In the genomic region with DNA sequence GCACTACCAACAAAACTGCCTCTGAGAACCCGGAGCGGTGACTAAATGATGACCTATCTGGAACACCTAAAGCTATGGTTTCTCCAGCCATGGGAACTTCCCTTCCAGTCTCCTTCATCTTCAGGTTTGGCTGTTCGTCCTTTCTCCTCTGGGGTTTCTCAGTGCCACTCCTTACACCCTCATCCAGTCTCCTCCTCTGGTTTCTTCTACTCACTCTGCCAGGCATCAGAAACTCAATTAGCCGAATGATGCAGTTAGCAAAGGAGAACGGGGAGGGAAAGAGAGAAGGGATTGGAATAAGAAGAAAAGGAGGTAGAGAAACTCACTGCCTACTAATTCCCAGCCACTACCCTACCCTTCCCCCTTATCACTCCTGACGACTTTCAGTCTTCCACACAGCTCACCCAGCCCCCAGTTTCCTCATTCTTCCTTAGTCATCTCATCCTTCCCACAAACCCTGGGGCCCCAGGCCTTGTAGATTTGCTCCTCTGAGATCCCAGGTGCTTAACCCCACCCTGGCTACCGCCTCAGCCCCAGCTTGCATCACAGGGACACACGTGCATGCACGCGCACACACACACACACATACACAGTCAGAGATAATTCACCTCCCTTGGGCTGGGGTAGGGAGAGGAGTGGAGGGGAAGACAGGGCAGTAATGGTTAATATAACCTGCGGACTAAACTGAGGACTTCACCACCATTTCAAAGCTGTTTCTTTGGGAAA, we compare ENCODE assay signal across 8 cellular contexts. TPM values are rescaled to one million over a fixed set of nuclear protein-coding genes. Genes with fewer than 3 reads are reported as not detected.
DNase-seq lines count a peak whose midpoint lies in the region; ATAC-seq and TF ChIP-seq lines count a peak whose summit lies in the region.

No MANE protein-coding gene starts in this region.

- POLR2A ChIA-PET in PC-3 (lab: Charles Lee; ENCODE audit: unreplicated experiment), result interaction anchor here (0.6 kb wide), 1 partner anchor 58 kb away, joined by 3 read pairs; no protein-coding TSS in a partner anchor

- H3K4me1 ChIP-seq in PC-3 (ENCODE audit: insufficient read depth, low read length) (peaks cover 69% of the 10 kb centered on the region), fibroblast of lung (ENCODE audit: control insufficient read depth, extremely low read depth, insufficient read depth, low read length) (peaks cover 22% of the 10 kb centered on the region), ovary (ENCODE audit: insufficient read depth) (peaks cover 20% of the 10 kb centered on the region)

- H3K9me3 ChIP-seq in PC-3 (ENCODE audit: low read length) (no peaks in the 10 kb centered on the region), fibroblast of lung (ENCODE audit: control insufficient read depth, insufficient read depth, low read depth, low read length) (no peaks in the 10 kb centered on the region), ovary (no peaks in the 10 kb centered on the region)

- no peaks in the 10 kb centered on the region for H3K9me3 Mint-ChIP-seq in activated naive CD8-positive, alpha-beta T cell treated with anti-CD3 and anti-CD28 coated beads for 36 hours

- H3K4me3 ChIP-seq in PC-3 (ENCODE audit: low read length) (peak overlapping the region; percentile 59), fibroblast of lung (replicated peaks in 1 of 4; ENCODE audit: control extremely low read depth in 1 of 4, insufficient read depth in 1 of 4, low read depth in 3 of 4, low read length in 4 of 4) (no peak overlapping the region), ovary (no peak overlapping the region)

- no peaks in the 10 kb centered on the region for H3K27me3 Mint-ChIP-seq in activated naive CD8-positive, alpha-beta T cell treated with anti-CD3 and anti-CD28 coated beads for 36 hours

- H3K27ac ChIP-seq in PC-3 (ENCODE audit: low read length) (peak overlapping the region; percentile 97), fibroblast of lung (ENCODE audit: insufficient read depth, low read length) (peak overlapping the region; percentile 57), ovary (peak overlapping the region; percentile 61 to 75)

- no peak overlapping the region for H3K27ac Mint-ChIP-seq in activated naive CD8-positive, alpha-beta T cell treated with anti-CD3 and anti-CD28 coated beads for 36 hours

- no peaks in the 10 kb centered on the region for H3K27me3 ChIP-seq in PC-3 (ENCODE audit: low read length)
- H3K27me3 ChIP-seq in fibroblast of lung (ENCODE audit: control insufficient read depth, insufficient read depth, low read length), result no peaks in the 10 kb centered on the region
- no peaks in the 10 kb centered on the region for H3K27me3 ChIP-seq in ovary

- H3K4me2 ChIP-seq in PC-3 (ENCODE audit: low read length), result peak overlapping the region; percentile 81
- no peak overlapping the region for H3K4me2 ChIP-seq in fibroblast of lung (ENCODE audit: extremely low read depth, insufficient read depth, low read length)

- H3K36me3 ChIP-seq in PC-3 (ENCODE audit: low read depth, low read length), result no peaks in the 10 kb centered on the region
- no peaks in the 10 kb centered on the region for H3K36me3 ChIP-seq in fibroblast of lung (ENCODE audit: control insufficient read depth, insufficient read depth, low read length)
- no peaks in the 10 kb centered on the region for H3K36me3 ChIP-seq in ovary

- no peak overlapping the region for H3K4me3 Mint-ChIP-seq in activated naive CD8-positive, alpha-beta T cell treated with anti-CD3 and anti-CD28 coated beads for 36 hours

- H2AFZ ChIP-seq in PC-3 (ENCODE audit: low read length), result 0 out of 2 replicates have a peak overlapping the region, but pooled peaks have one; percentile 11
- H2AFZ ChIP-seq in fibroblast of lung (ENCODE audit: low read length), result peak overlapping the region; percentile 13

- no peaks in the 10 kb centered on the region for H3K36me3 Mint-ChIP-seq in activated naive CD8-positive, alpha-beta T cell treated with anti-CD3 and anti-CD28 coated beads for 36 hours

- DNase-seq in GM03348 (ENCODE audit: low spot score) (peak; percentile 56), PC-3 (peak; percentile 97), fibroblast of lung (ENCODE audit: low read depth in 2 of 2) (peak; percentile 81 to 95), ovary (peak; percentile 36 to 74 (median 57)), posterior cingulate gyrus (no peak)
- no peak for DNase-seq in activated naive CD8-positive, alpha-beta T cell treated with anti-CD3 and anti-CD28 coated beads for 36 hours
- DNase-seq in effector CD8-positive, alpha-beta T cell (lab: John Stamatoyannopoulos, UW), result no peak

- intact Hi-C loops in PC-3 (cut with micrococcal nuclease), result no loop called here
- intact Hi-C loops in ovary (cut with DNase I), result no loop called here
- intact Hi-C loops in posterior cingulate gyrus (cut with DNase I), result no loop called here

- WGBS in ovary, 3 donors, result 68 to 75% (median 71%) methylated on average over 11 of the region's 11 CpGs

- H3K9me2 ChIP-seq in PC-3 (replicated peaks; ENCODE audit: low read length), result no peaks in the 10 kb centered on the region

- no peak for TF ChIP-seq EP300 in ovary (IDR thresholded peaks at IDR 0.05)

- H3F3A ChIP-seq in PC-3 (ENCODE audit: low read length, unreplicated experiment), result no peaks in the 10 kb centered on the region

- H3K9ac ChIP-seq in PC-3 (ENCODE audit: low read length) (peak overlapping the region; percentile 74), fibroblast of lung (ENCODE audit: insufficient read depth, low read length) (no peak overlapping the region)

- H3K4me1 Mint-ChIP-seq in activated naive CD8-positive, alpha-beta T cell treated with anti-CD3 and anti-CD28 coated beads for 36 hours, result peaks cover 13% of the 10 kb centered on the region

- TF ChIP-seq CTCF in PC-3 (conservative IDR thresholded peaks at IDR 0.05; ENCODE audit: low read depth, low read length), result no peak
- no peak for TF ChIP-seq CTCF in fibroblast of lung (conservative IDR thresholded peaks at IDR 0.05 in 1 of 2, IDR thresholded peaks at IDR 0.05 in 1 of 2; ENCODE audit: low read depth in 1 of 2, low read length in 2 of 2)
- no peak for TF ChIP-seq CTCF in ovary (IDR thresholded peaks at IDR 0.05)

- BruUV-seq in PC-3 (replicated peaks; lab: Mats Ljungman, UMichigan), result no TSS peak

- TF ChIP-seq POLR2A in ovary (IDR thresholded peaks at IDR 0.05), result peak; percentile 12

- H3K79me2 ChIP-seq in PC-3 (ENCODE audit: low read length) (peaks cover 88% of the 10 kb centered on the region), fibroblast of lung (ENCODE audit: control insufficient read depth, insufficient read depth, low read length) (no peaks in the 10 kb centered on the region)

- CTCF ChIA-PET in PC-3 (lab: Charles Lee), result interaction anchor here (0.6 to 0.7 kb wide), 3 partner anchors 83 to 490 kb away, joined by 3 read pairs; no protein-coding TSS in a partner anchor

- peak; percentile 74 for ATAC-seq in PC-3
- ATAC-seq in HG03469 (IDR thresholded peaks at IDR 0.05; ENCODE audit: unreplicated experiment), result no peak

- H4K20me1 ChIP-seq in PC-3 (ENCODE audit: low read length) (no peaks in the 10 kb centered on the region), fibroblast of lung (ENCODE audit: control insufficient read depth, extremely low read depth, insufficient read depth, low read length) (no peaks in the 10 kb centered on the region)

RNA-seq across cellular contexts. Expression of gene FGD6, which starts 13.0 kb away (rescaled TPM):
- 14.2 and 14.3 TPM in 2 replicates for total RNA-seq in PC-3 (2014; rRNA removed)
- total RNA-seq in fibroblast of lung, result 3.3 and 5.6 TPM in 2 replicates
- polyA plus RNA-seq in fibroblast of lung, result 3.0 and 4.7 TPM in 2 replicates
- polyA plus RNA-seq in fibroblast of lung (2012), result 1.4 and 2.1 TPM in 2 replicates
- 0.78 and 1.5 TPM in 2 replicates for polyA minus RNA-seq in fibroblast of lung (ENCODE audit: low replicate concordance)
- 10 to 100 TPM in 6 of 7 donors, 1 to 10 TPM in 1; 7.0 to 18.7 (median 15.8) TPM for total RNA-seq in ovary
- 1 to 10 TPM; 4.5 to 5.3 TPM for polyA plus RNA-seq in ovary
- under 1 TPM; 0.70 to 0.87 TPM for total RNA-seq in activated naive CD8-positive, alpha-beta T cell treated with anti-CD3 and anti-CD28 coated beads for 36 hours

RNA-seq across cellular contexts. Expression of gene VEZT, which starts 13.3 kb away (rescaled TPM):
- total RNA-seq in PC-3 (2014; rRNA removed) (83.6 and 85.9 TPM in 2 replicates), fibroblast of lung (50.1 and 76.6 TPM in 2 replicates), ovary (10 to 100 TPM; 52.1 to 67.7 (median 53.5) TPM)
- polyA plus RNA-seq in fibroblast of lung (96.1 and 123 TPM in 2 replicates), ovary (10 to 100 TPM; 31.2 to 46.4 TPM)
- 45.7 and 52.9 TPM in 2 replicates for polyA plus RNA-seq in fibroblast of lung (2012)
- polyA minus RNA-seq in fibroblast of lung (ENCODE audit: low replicate concordance), result 23.8 and 32.3 TPM in 2 replicates
- 10 to 100 TPM; 52.7 to 58.4 TPM for total RNA-seq in activated naive CD8-positive, alpha-beta T cell treated with anti-CD3 and anti-CD28 coated beads for 36 hours

Comparison
In these comparisons a context has a peak if more than half of its experiments do, and no peak if none do; other contexts are left out.
1. DNase-seq: peak in GM03348 (single experiment), PC-3 (single experiment), fibroblast of lung (2 of 2) and ovary (5 of 5); none in activated naive CD8-positive, alpha-beta T cell treated with anti-CD3 and anti-CD28 coated beads for 36 hours (single experiment), posterior cingulate gyrus (0 of 10) and effector CD8-positive, alpha-beta T cell (single experiment).
2. Peak in every context shown above with its lines, with median percentiles within 50 percentile points of each other: H3K27ac ChIP-seq.